ENCODE assay signal across 17 cellular contexts in genomic region chr1:67948155-67949075, GRCh38.
DNase-seq lines count a peak whose midpoint lies in the region; ATAC-seq and TF ChIP-seq lines count a peak whose summit lies in the region.
"Had no signal": no experiment of that assay in that cellular context is flagged by ENCODE, and none has a peak within 500 bp of the region (broad histone marks: within the 10 kb centered on the region; RNA-seq: fewer than 3 reads in every experiment).

No MANE protein-coding gene starts in this region.

- H2AFZ ChIP-seq in GM23248 = peak overlapping the region; percentile 40

- 7 to 11% methylated on average over 4 of the region's 4 CpGs for WGBS in GM23248 (ENCODE audit: low coverage in 1 of 2, low lambda C conversion rate in 2 of 2, missing lambda C conversion rate in 2 of 2), 2 experiments

- H3K4me1 ChIP-seq in GM23248 (ENCODE audit: insufficient read depth) (peaks cover 28% of the 10 kb centered on the region), Caco-2 (no peaks in the 10 kb centered on the region; the same call in 1 of the 2 replicates)

- intact Hi-C loops in Caco-2 (cut with micrococcal nuclease; ENCODE audit: unreplicated experiment) = no loop called here

- CTCF ChIA-PET in Caco-2 (lab: Charles Lee) = no interaction called here
- CTCF ChIA-PET in activated CD8-positive, alpha-beta memory T cell treated with anti-CD3 and anti-CD28 coated beads, Interleukin-2, amount 10 ng/mL, durations not matched to agents 7 days and 5 days (lab: Charles Lee) = no interaction called here

- peaks cover 26% of the 10 kb centered on the region for H3F3A ChIP-seq in GM23248 (ENCODE audit: insufficient read depth)

- TF ChIP-seq CTCF in astrocyte of the spinal cord (IDR thresholded peaks at IDR 0.05; ENCODE audit: low read depth, low read length) (no peak), kidney epithelial cell (IDR thresholded peaks at IDR 0.05; ENCODE audit: insufficient read depth, low read length, poor library complexity, severe bottlenecking) (no peak), Caco-2 (IDR thresholded peaks at IDR 0.05; ENCODE audit: insufficient read depth in 1 of 2, low read depth in 1 of 2, low read length in 1 of 2, severe bottlenecking in 1 of 2, unreplicated experiment in 1 of 2) (no peak)

- no TSS peak for BruUV-seq in Caco-2 (replicated peaks; lab: Mats Ljungman, UMichigan)

- peak overlapping the region; percentile 41 for H3K4me3 ChIP-seq in GM23248
- no peak overlapping the region for H3K4me3 ChIP-seq in astrocyte of the spinal cord (ENCODE audit: low read depth, low read length)
- H3K4me3 ChIP-seq in kidney epithelial cell (ENCODE audit: low read depth, low read length) = no peak overlapping the region
- H3K4me3 ChIP-seq in Caco-2 (ENCODE audit: low read depth, low read length) = no peak overlapping the region
- H3K4me3 ChIP-seq: cardiac muscle cell, thyroid gland had no signal

- no peaks in the 10 kb centered on the region for H3K9me3 ChIP-seq in GM23248 (ENCODE audit: low read depth)
- no peaks in the 10 kb centered on the region for H3K9me3 ChIP-seq in Caco-2
- H3K9me3 ChIP-seq: thyroid gland had no signal

- H3K4me2 ChIP-seq in GM23248 (ENCODE audit: unreplicated experiment) = peak overlapping the region; percentile 58

- in situ Hi-C loops in ACHN (cut with HindIII; ENCODE audit: low pct_ligation_motif_present, low pct_unique_long_range_greater_than_20kb, low sequenced_read_pairs) (no loop called here), GM23248 (cut with MboI) (no loop called here), astrocyte of the spinal cord (cut with HindIII; ENCODE audit: low sequenced_read_pairs) (no loop called here)

- no peaks in the 10 kb centered on the region for H3K27me3 ChIP-seq in GM23248 (replicated peaks; ENCODE audit: insufficient read depth)
- no peaks in the 10 kb centered on the region for H3K27me3 ChIP-seq in kidney epithelial cell (ENCODE audit: control insufficient read depth, insufficient read depth, low read length)
- H3K27me3 ChIP-seq in Caco-2 (replicated peaks; ENCODE audit: control insufficient read depth, insufficient read depth, low read length) = no peaks in the 10 kb centered on the region
- H3K27me3 ChIP-seq: cardiac muscle cell, thyroid gland had no signal

- no peak overlapping the region for H3K4me3 Mint-ChIP-seq in Caco-2 (ENCODE audit: unreplicated experiment)
- H3K4me3 Mint-ChIP-seq in activated CD8-positive, alpha-beta memory T cell treated with anti-CD3 and anti-CD28 coated beads, Interleukin-2, amount 10 ng/mL, durations not matched to agents 7 days and 5 days = no peak overlapping the region
- H3K4me3 Mint-ChIP-seq: activated CD4-positive, alpha-beta T cell treated with anti-CD3 and anti-CD28 coated beads for 36 hours; B cell had no signal

- no peak overlapping the region for H3K27ac Mint-ChIP-seq in Caco-2 (ENCODE audit: unreplicated experiment)
- no peak overlapping the region for H3K27ac Mint-ChIP-seq in activated CD8-positive, alpha-beta memory T cell treated with anti-CD3 and anti-CD28 coated beads, Interleukin-2, amount 10 ng/mL, durations not matched to agents 7 days and 5 days
- H3K27ac Mint-ChIP-seq: activated CD4-positive, alpha-beta T cell treated with anti-CD3 and anti-CD28 coated beads for 36 hours; B cell had no signal

- POLR2A ChIA-PET in Caco-2 (lab: Charles Lee) = no interaction called here

- H3K4me1 Mint-ChIP-seq in Caco-2 (ENCODE audit: low read depth, unreplicated experiment) = no peaks in the 10 kb centered on the region
- H3K4me1 Mint-ChIP-seq in activated CD8-positive, alpha-beta memory T cell treated with anti-CD3 and anti-CD28 coated beads, Interleukin-2, amount 10 ng/mL, durations not matched to agents 7 days and 5 days = no peaks in the 10 kb centered on the region
- H3K4me1 Mint-ChIP-seq: activated CD4-positive, alpha-beta T cell treated with anti-CD3 and anti-CD28 coated beads for 36 hours; B cell had no signal

- peak overlapping the region; percentile 63 for H3K27ac ChIP-seq in GM23248
- H3K27ac ChIP-seq: cardiac muscle cell, thyroid gland had no signal

- no peaks in the 10 kb centered on the region for H3K36me3 ChIP-seq in GM23248 (ENCODE audit: low read depth)
- H3K36me3 ChIP-seq in kidney epithelial cell (ENCODE audit: control insufficient read depth, insufficient read depth, low read length) = no peaks in the 10 kb centered on the region
- H3K36me3 ChIP-seq in Caco-2 (ENCODE audit: control insufficient read depth, insufficient read depth, low read length) = no peaks in the 10 kb centered on the region
- H3K36me3 ChIP-seq: cardiac muscle cell, thyroid gland had no signal

- no peaks in the 10 kb centered on the region for H3K79me2 ChIP-seq in GM23248 (ENCODE audit: insufficient read depth)

- no peaks in the 10 kb centered on the region for H3K36me3 Mint-ChIP-seq in Caco-2 (ENCODE audit: insufficient read depth, unreplicated experiment)
- no peaks in the 10 kb centered on the region for H3K36me3 Mint-ChIP-seq in activated CD8-positive, alpha-beta memory T cell treated with anti-CD3 and anti-CD28 coated beads, Interleukin-2, amount 10 ng/mL, durations not matched to agents 7 days and 5 days

- ATAC-seq in HG02798 (IDR thresholded peaks at IDR 0.05; ENCODE audit: poor library complexity, unreplicated experiment) = no peak
- ATAC-seq in activated CD8-positive, alpha-beta memory T cell treated with anti-CD3 and anti-CD28 coated beads, Interleukin-2, amount 10 ng/mL, durations not matched to agents 7 days and 5 days = no peak
- ATAC-seq: activated CD4-positive, alpha-beta T cell treated with anti-CD3 and anti-CD28 coated beads for 36 hours had no signal

- DNase-seq in ACHN (peak; percentile 65), GM23248 (peak; percentile 87), astrocyte of the spinal cord (ENCODE audit: low read depth, low spot score) (peak; percentile 48), kidney epithelial cell (ENCODE audit: low read depth) (peak; percentile 81), Caco-2 (no peak), UCSD-AML1 (lab: John Stamatoyannopoulos, UW; ENCODE audit: unreplicated experiment) (no peak)
- no peak for DNase-seq in activated CD8-positive, alpha-beta memory T cell treated with anti-CD3 and anti-CD28 coated beads, Interleukin-2, amount 10 ng/mL, durations not matched to agents 7 days and 5 days
- DNase-seq: activated CD4-positive, alpha-beta T cell treated with anti-CD3 and anti-CD28 coated beads for 36 hours; mesendoderm; NCI-H1092; occipital lobe; stimulated activated CD4-positive, alpha-beta T cell treated with anti-CD3 and anti-CD28 coated beads, Interleukin-12 subunit alpha, Interleukin-12 subunit beta, amount 100 ng/mL, for 4 hours; T-helper 1 cell; thyroid gland had no signal

- H3K9ac ChIP-seq in GM23248 = peak overlapping the region; percentile 21; the same call in 1 of the 2 replicates

- H3K9me2 ChIP-seq in GM23248 (ENCODE audit: insufficient read depth) = no peaks in the 10 kb centered on the region

- no peaks in the 10 kb centered on the region for H3K27me3 Mint-ChIP-seq in Caco-2 (ENCODE audit: insufficient read depth, unreplicated experiment)
- no peaks in the 10 kb centered on the region for H3K27me3 Mint-ChIP-seq in activated CD8-positive, alpha-beta memory T cell treated with anti-CD3 and anti-CD28 coated beads, Interleukin-2, amount 10 ng/mL, durations not matched to agents 7 days and 5 days
- H3K27me3 Mint-ChIP-seq: activated CD4-positive, alpha-beta T cell treated with anti-CD3 and anti-CD28 coated beads for 36 hours had no signal

- H4K20me1 ChIP-seq in GM23248 (ENCODE audit: insufficient read depth) = no peaks in the 10 kb centered on the region

- no peaks in the 10 kb centered on the region for H3K9me3 Mint-ChIP-seq in Caco-2 (ENCODE audit: unreplicated experiment)
- H3K9me3 Mint-ChIP-seq in activated CD8-positive, alpha-beta memory T cell treated with anti-CD3 and anti-CD28 coated beads, Interleukin-2, amount 10 ng/mL, durations not matched to agents 7 days and 5 days (ENCODE audit: low read depth) = no peaks in the 10 kb centered on the region

Comparison
In these comparisons a context has a peak if more than half of its experiments do, and no peak if none do; other contexts are left out.
1. DNase-seq: peak in ACHN (single experiment), GM23248 (single experiment), astrocyte of the spinal cord (single experiment) and kidney epithelial cell (single experiment); none in Caco-2 (0 of 2), UCSD-AML1 (single experiment) and activated CD8-positive, alpha-beta memory T cell treated with anti-CD3 and anti-CD28 coated beads, Interleukin-2, amount 10 ng/mL, durations not matched to agents 7 days and 5 days (single experiment).